In genomic region chr19:35040826-35041547, GRCh38 we compare ENCODE assay signal across 9 cellular contexts. TPM values are rescaled to one million over a fixed set of nuclear protein-coding genes. Genes with fewer than 3 reads are reported as not detected.
A peak's percentile ranks its signal among the peaks of the same experiment; 100 is the strongest.
DNase-seq lines count a peak whose midpoint lies in the region; ATAC-seq and TF ChIP-seq lines count a peak whose summit lies in the region.
"Had no signal": no experiment of that assay in that cellular context is flagged by ENCODE, and none has a peak within 500 bp of the region (broad histone marks: within the 10 kb centered on the region; RNA-seq: fewer than 3 reads in every experiment).

No MANE protein-coding gene starts in this region.

- peaks cover 14% of the 10 kb centered on the region for H3K27me3 Mint-ChIP-seq in activated CD8-positive, alpha-beta memory T cell treated with anti-CD3 and anti-CD28 coated beads, Interleukin-2, amount 10 ng/mL, durations not matched to agents 7 days and 5 days
- H3K27me3 Mint-ChIP-seq in dendritic cell treated with granulocyte-macrophage colony-stimulating factor and Interleukin-4, amounts not matched to agents 40 ng/mL and 50 ng/mL, for 4 days = peaks cover 81% of the 10 kb centered on the region

- no peak for DNase-seq in activated CD8-positive, alpha-beta memory T cell treated with anti-CD3 and anti-CD28 coated beads, Interleukin-2, amount 10 ng/mL, durations not matched to agents 7 days and 5 days
- no peak for DNase-seq in activated CD8-positive, alpha-beta memory T cell treated with anti-CD3 and anti-CD28 coated beads, Interleukin-2, amount 50 U/mL, for 4 hours
- DNase-seq in lung (ENCODE audit: low spot score) (peak; percentile 87), NCI-H510A (lab: John Stamatoyannopoulos, UW) (no peak)
- DNase-seq in stimulated activated naive CD8-positive, alpha-beta T cell treated with anti-CD3 and anti-CD28 coated beads, Interleukin-15, Interleukin-2, amounts not matched to agents 100 U/mL and 50 U/mL, for 24 hours = peak; percentile 45
- DNase-seq in effector CD8-positive, alpha-beta T cell (lab: John Stamatoyannopoulos, UW) = no peak

- intact Hi-C loops in dendritic cell treated with granulocyte-macrophage colony-stimulating factor and Interleukin-4, amounts not matched to agents 40 ng/mL and 50 ng/mL, for 4 days (cut with micrococcal nuclease) = loop anchor here (10.0 kb wide), 1 partner anchor 54 kb away; no protein-coding TSS in a partner anchor

- no peaks in the 10 kb centered on the region for H3K9me3 Mint-ChIP-seq in activated CD8-positive, alpha-beta memory T cell treated with anti-CD3 and anti-CD28 coated beads, Interleukin-2, amount 10 ng/mL, durations not matched to agents 7 days and 5 days (ENCODE audit: low read depth)
- no peaks in the 10 kb centered on the region for H3K9me3 Mint-ChIP-seq in dendritic cell treated with granulocyte-macrophage colony-stimulating factor and Interleukin-4, amounts not matched to agents 40 ng/mL and 50 ng/mL, for 4 days

- peak overlapping the region; percentile 65 to 92 for H3K27ac ChIP-seq in lung (ENCODE audit: low read depth in 1 of 2, low read length in 1 of 2)
- H3K27ac ChIP-seq: SJSA1 had no signal

- H3K27ac Mint-ChIP-seq in activated CD8-positive, alpha-beta memory T cell treated with anti-CD3 and anti-CD28 coated beads, Interleukin-2, amount 10 ng/mL, durations not matched to agents 7 days and 5 days = no peak overlapping the region
- H3K27ac Mint-ChIP-seq in dendritic cell treated with granulocyte-macrophage colony-stimulating factor and Interleukin-4, amounts not matched to agents 40 ng/mL and 50 ng/mL, for 4 days = peak overlapping the region; percentile 66

- H3K27me3 ChIP-seq in lung (ENCODE audit: control insufficient read depth, insufficient read depth) = no peaks in the 10 kb centered on the region
- H3K27me3 ChIP-seq: SJSA1 had no signal

- peaks cover 17% of the 10 kb centered on the region for H3K4me1 Mint-ChIP-seq in activated CD8-positive, alpha-beta memory T cell treated with anti-CD3 and anti-CD28 coated beads, Interleukin-2, amount 10 ng/mL, durations not matched to agents 7 days and 5 days
- peaks cover 47% of the 10 kb centered on the region for H3K4me1 Mint-ChIP-seq in dendritic cell treated with granulocyte-macrophage colony-stimulating factor and Interleukin-4, amounts not matched to agents 40 ng/mL and 50 ng/mL, for 4 days (ENCODE audit: low read depth)

- peaks cover 12 to 31% of the 10 kb centered on the region in 2 donors for H3K4me1 ChIP-seq in lung (ENCODE audit: control insufficient read depth in 2 of 2, insufficient read depth in 2 of 2, low read length in 2 of 2)
- H3K4me1 ChIP-seq: SJSA1 had no signal

- H3K4me3 Mint-ChIP-seq in activated CD8-positive, alpha-beta memory T cell treated with anti-CD3 and anti-CD28 coated beads, Interleukin-2, amount 10 ng/mL, durations not matched to agents 7 days and 5 days = no peak overlapping the region
- H3K4me3 Mint-ChIP-seq in dendritic cell treated with granulocyte-macrophage colony-stimulating factor and Interleukin-4, amounts not matched to agents 40 ng/mL and 50 ng/mL, for 4 days = peak overlapping the region; percentile 64

- TF ChIP-seq CTCF in lung (IDR thresholded peaks at IDR 0.05; ENCODE audit: control extremely low read depth, extremely low read depth) = no peak

- CTCF ChIA-PET in activated CD8-positive, alpha-beta memory T cell treated with anti-CD3 and anti-CD28 coated beads, Interleukin-2, amount 10 ng/mL, durations not matched to agents 7 days and 5 days (lab: Charles Lee) = no interaction called here

- no peaks in the 10 kb centered on the region for H3K36me3 ChIP-seq in lung (ENCODE audit: control insufficient read depth in 2 of 2, insufficient read depth in 2 of 2, low read length in 2 of 2)
- H3K36me3 ChIP-seq: SJSA1 had no signal

- H3K4me3 ChIP-seq in lung = no peak overlapping the region
- H3K4me3 ChIP-seq: SJSA1 had no signal

- H3K9me3 ChIP-seq in lung (ENCODE audit: control insufficient read depth in 2 of 2, insufficient read depth in 1 of 2, low read length in 1 of 2) = no peaks in the 10 kb centered on the region
- H3K9me3 ChIP-seq: SJSA1 had no signal

- WGBS in lung, 2 donors = 8 to 9% methylated on average over 32 to 36 of the region's 36 CpGs

- ATAC-seq in activated CD8-positive, alpha-beta memory T cell treated with anti-CD3 and anti-CD28 coated beads, Interleukin-2, amount 10 ng/mL, durations not matched to agents 7 days and 5 days = peak; percentile 14
- ATAC-seq in lung (ENCODE audit: insufficient read depth, low FRiP score) (peak; percentile 53), HG03442 (IDR thresholded peaks at IDR 0.05; ENCODE audit: unreplicated experiment) (no peak)
- ATAC-seq in stimulated activated naive CD8-positive, alpha-beta T cell treated with anti-CD3 and anti-CD28 coated beads, Interleukin-15, Interleukin-2, amounts not matched to agents 100 U/mL and 50 U/mL, for 24 hours = no peak

- no peaks in the 10 kb centered on the region for H3K36me3 Mint-ChIP-seq in activated CD8-positive, alpha-beta memory T cell treated with anti-CD3 and anti-CD28 coated beads, Interleukin-2, amount 10 ng/mL, durations not matched to agents 7 days and 5 days
- no peaks in the 10 kb centered on the region for H3K36me3 Mint-ChIP-seq in dendritic cell treated with granulocyte-macrophage colony-stimulating factor and Interleukin-4, amounts not matched to agents 40 ng/mL and 50 ng/mL, for 4 days (ENCODE audit: low read depth)

RNA-seq across cellular contexts. Expression of gene HPN, which starts 0.5 kb away (rescaled TPM):
- not detected for total RNA-seq in activated CD8-positive, alpha-beta memory T cell treated with anti-CD3 and anti-CD28 coated beads, Interleukin-2, amount 10 ng/mL, durations not matched to agents 7 days and 5 days
- 10 to 100 TPM; 15.4 to 31.1 TPM for total RNA-seq in lung
- 10 to 100 TPM; 22.5 to 41.4 TPM for polyA plus RNA-seq in lung
- total RNA-seq: SJSA1 had no signal

RNA-seq across cellular contexts. Expression of gene SCN1B, which starts 10.7 kb away (rescaled TPM):
- under 1 TPM; 0.26 to 0.37 TPM for total RNA-seq in activated CD8-positive, alpha-beta memory T cell treated with anti-CD3 and anti-CD28 coated beads, Interleukin-2, amount 10 ng/mL, durations not matched to agents 7 days and 5 days
- total RNA-seq in lung = 1 to 10 TPM; 1.5 to 8.4 TPM
- polyA plus RNA-seq in lung = 10 to 100 TPM in 1 of 2 donors, 1 to 10 TPM in 1; 9.5 to 12.6 TPM

RNA-seq across cellular contexts. Expression of gene GRAMD1A, which starts 40.9 kb away (rescaled TPM):
- 100 to 1,000 TPM; 109 to 127 TPM for total RNA-seq in activated CD8-positive, alpha-beta memory T cell treated with anti-CD3 and anti-CD28 coated beads, Interleukin-2, amount 10 ng/mL, durations not matched to agents 7 days and 5 days
- total RNA-seq in lung = 100 to 1,000 TPM; 130 to 137 TPM
- 100 to 1,000 TPM in 1 of 2 donors, 10 to 100 TPM in 1; 92.2 to 217 TPM for polyA plus RNA-seq in lung

Comparison
In these comparisons a context has a peak if more than half of its experiments do, and no peak if none do; other contexts are left out.
1. ATAC-seq: peak in activated CD8-positive, alpha-beta memory T cell treated with anti-CD3 and anti-CD28 coated beads, Interleukin-2, amount 10 ng/mL, durations not matched to agents 7 days and 5 days (single experiment) and lung (single experiment); none in stimulated activated naive CD8-positive, alpha-beta T cell treated with anti-CD3 and anti-CD28 coated beads, Interleukin-15, Interleukin-2, amounts not matched to agents 100 U/mL and 50 U/mL, for 24 hours (single experiment) and HG03442 (single experiment).
2. DNase-seq: peak in lung (single experiment) and stimulated activated naive CD8-positive, alpha-beta T cell treated with anti-CD3 and anti-CD28 coated beads, Interleukin-15, Interleukin-2, amounts not matched to agents 100 U/mL and 50 U/mL, for 24 hours (single experiment); none in activated CD8-positive, alpha-beta memory T cell treated with anti-CD3 and anti-CD28 coated beads, Interleukin-2, amount 10 ng/mL, durations not matched to agents 7 days and 5 days (single experiment), activated CD8-positive, alpha-beta memory T cell treated with anti-CD3 and anti-CD28 coated beads, Interleukin-2, amount 50 U/mL, for 4 hours (single experiment), NCI-H510A (single experiment) and effector CD8-positive, alpha-beta T cell (single experiment).
3. RNA of gene HPN, which starts 0.5 kb away (total RNA-seq): 15.4 to 31.1 TPM in lung; not detected in activated CD8-positive, alpha-beta memory T cell treated with anti-CD3 and anti-CD28 coated beads, Interleukin-2, amount 10 ng/mL, durations not matched to agents 7 days and 5 days; every median in the first group is over 10 times any median in the second.